In genomic region chr16:87534030-87534653, GRCh38 we compare ENCODE assay signal across 19 cellular contexts. TPM values are rescaled to one million over a fixed set of nuclear protein-coding genes. Genes with fewer than 3 reads are reported as not detected.
DNase-seq lines count a peak whose midpoint lies in the region; ATAC-seq and TF ChIP-seq lines count a peak whose summit lies in the region.
"Had no signal": no experiment of that assay in that cellular context is flagged by ENCODE, and none has a peak within 500 bp of the region (broad histone marks: within the 10 kb centered on the region; RNA-seq: fewer than 3 reads in every experiment).

No MANE protein-coding gene starts in this region.

- peak; percentile 45 for DNase-seq in EH (ENCODE audit: low read depth)
- peak; percentile 24 for DNase-seq in IMR-90
- peak; percentile 39 for DNase-seq in PC-3
- peak; percentile 18 for DNase-seq in iris pigment epithelial cell (ENCODE audit: low read depth)
- no peak for DNase-seq in GM20000 (ENCODE audit: low spot score)
- DNase-seq: Caco-2; CD4-positive, CD25-positive, alpha-beta regulatory T cell; CD8-positive, alpha-beta T cell; DMS153; DND-41; EL; GF-D8; GM23248; H7; HCEC 1CT had no signal

- H4K5ac ChIP-seq in IMR-90 (ENCODE audit: low read depth, low read length): no peak overlapping the region

- dilution Hi-C loops in IMR-90 (cut with HindIII; ENCODE audit: low sequenced_read_pairs, unreplicated experiment): no loop called here

- POLR2A ChIA-PET in IMR-90 (lab: Charles Lee; ENCODE audit: unreplicated experiment): no interaction called here
- POLR2A ChIA-PET in PC-3 (lab: Charles Lee; ENCODE audit: unreplicated experiment): no interaction called here

- CTCF ChIA-PET in IMR-90 (lab: Yijun Ruan, JAX): no interaction called here
- CTCF ChIA-PET in PC-3 (lab: Charles Lee): no interaction called here

- no peak overlapping the region for H2BK15ac ChIP-seq in IMR-90 (ENCODE audit: low read depth, low read length)

- no peak for TF ChIP-seq CTCF in IMR-90 (conservative IDR thresholded peaks at IDR 0.05; ENCODE audit: low read depth, low read length)
- TF ChIP-seq CTCF in PC-3 (conservative IDR thresholded peaks at IDR 0.05; ENCODE audit: low read depth, low read length): no peak
- TF ChIP-seq CTCF in GM20000 (IDR thresholded peaks at IDR 0.05; ENCODE audit: extremely low read depth, missing control alignments): no peak

- no peak overlapping the region for H2BK20ac ChIP-seq in IMR-90 (ENCODE audit: low read depth, low read length)

- no peak overlapping the region for H3K14ac ChIP-seq in IMR-90 (replicated peaks; ENCODE audit: low read depth, low read length)

- no peak overlapping the region for H4K8ac ChIP-seq in IMR-90 (ENCODE audit: low read depth in 2 of 2, low read length in 2 of 2)

- H4K20me1 ChIP-seq in IMR-90 (ENCODE audit: insufficient read depth, low read length): no peaks in the 10 kb centered on the region
- no peaks in the 10 kb centered on the region for H4K20me1 ChIP-seq in PC-3 (ENCODE audit: low read length)
- H4K20me1 ChIP-seq: BLaER1 had no signal

- H3K9me3 ChIP-seq in IMR-90 (ENCODE audit: control insufficient read depth, insufficient read depth, low read length) (peaks cover 24% of the 10 kb centered on the region), PC-3 (ENCODE audit: low read length) (0 out of 2 replicates have a peak, but pooled peaks cover 8% of the 10 kb centered on the region)

- ATAC-seq in IMR-90 (ENCODE audit: low read depth) (peak; percentile 42; the same call in 1 of the 2 replicates), PC-3 (peak; percentile 66), HG03442 (IDR thresholded peaks at IDR 0.05; ENCODE audit: unreplicated experiment) (no peak), HG03139 (IDR thresholded peaks at IDR 0.05; ENCODE audit: unreplicated experiment) (no peak)
- ATAC-seq: CD8-positive, alpha-beta T cell had no signal

- H3K23ac ChIP-seq in IMR-90 (ENCODE audit: low read depth, low read length): no peak overlapping the region

- no peak for TF ChIP-seq POLR2A in IMR-90 (IDR thresholded peaks at IDR 0.05; ENCODE audit: low read depth, low read length)

- no peak overlapping the region for H3K18ac ChIP-seq in IMR-90 (ENCODE audit: low read depth, low read length)

- no peaks in the 10 kb centered on the region for H3K27me3 ChIP-seq in IMR-90 (ENCODE audit: control insufficient read depth, insufficient read depth, low read length)
- 0 out of 2 replicates have a peak, but pooled peaks cover 4% of the 10 kb centered on the region for H3K27me3 ChIP-seq in PC-3 (ENCODE audit: low read length)
- H3K27me3 ChIP-seq: BLaER1 had no signal

- no peaks in the 10 kb centered on the region for H3K79me2 ChIP-seq in PC-3 (ENCODE audit: low read length)

- H4K91ac ChIP-seq in IMR-90 (ENCODE audit: insufficient read depth, low read depth, low read length): no peak overlapping the region

- intact Hi-C loops in IMR-90 (cut with micrococcal nuclease): no loop called here
- intact Hi-C loops in PC-3 (cut with micrococcal nuclease): no loop called here

- H3K4me2 ChIP-seq in IMR-90 (ENCODE audit: low read depth, low read length): no peak overlapping the region
- no peak overlapping the region for H3K4me2 ChIP-seq in PC-3 (ENCODE audit: low read length)
- H3K4me2 ChIP-seq: BLaER1 had no signal

- no peaks in the 10 kb centered on the region for H3F3A ChIP-seq in PC-3 (ENCODE audit: low read length, unreplicated experiment)

- H2AFZ ChIP-seq in IMR-90 (replicated peaks; ENCODE audit: low read length, poor library complexity) (no peak overlapping the region), PC-3 (ENCODE audit: low read length) (no peak overlapping the region)
- H2AFZ ChIP-seq: GM23248 had no signal

- no peaks in the 10 kb centered on the region for H3K9me2 ChIP-seq in PC-3 (replicated peaks; ENCODE audit: low read length)

- in situ Hi-C loops in IMR-90 (cut with MboI; ENCODE audit: low sequenced_read_pairs): no loop called here

- H3K9me1 ChIP-seq in IMR-90 (ENCODE audit: insufficient read depth, low read length): no peaks in the 10 kb centered on the region

- no peak overlapping the region for H3K4me3 ChIP-seq in IMR-90 (ENCODE audit: insufficient read depth, low read depth, low read length)
- H3K4me3 ChIP-seq in PC-3 (ENCODE audit: low read length): no peak overlapping the region
- H3K4me3 ChIP-seq: BLaER1, GM23248 had no signal

- no peak overlapping the region for H3K56ac ChIP-seq in IMR-90 (ENCODE audit: extremely low read depth, insufficient read depth, low read length)

- no peak overlapping the region for H2AK5ac ChIP-seq in IMR-90 (ENCODE audit: low read depth, low read length)

- no peaks in the 10 kb centered on the region for H3K36me3 ChIP-seq in IMR-90 (ENCODE audit: control insufficient read depth, insufficient read depth, low read length)
- no peaks in the 10 kb centered on the region for H3K36me3 ChIP-seq in PC-3 (ENCODE audit: low read depth, low read length)
- H3K36me3 ChIP-seq: BLaER1 had no signal

- no peak overlapping the region for H3K27ac ChIP-seq in IMR-90 (ENCODE audit: insufficient read depth, low read length)
- H3K27ac ChIP-seq in PC-3 (ENCODE audit: low read length): no peak overlapping the region
- H3K27ac ChIP-seq: BLaER1, C4-2B, GM23248 had no signal

- H2BK5ac ChIP-seq in IMR-90 (ENCODE audit: low read depth, low read length, poor library complexity, severe bottlenecking): no peak overlapping the region

- no CpG with 5 or more reads among the region's 5 CpGs for WGBS in IMR-90 (ENCODE audit: extremely low coverage in 2 of 2, insufficient read length in 1 of 2), 2 experiments

- no peak overlapping the region for H3K4ac ChIP-seq in IMR-90 (ENCODE audit: low read depth, low read length)

- BruUV-seq in IMR-90 (replicated peaks; lab: Mats Ljungman, UMichigan) (no TSS peak), PC-3 (replicated peaks; lab: Mats Ljungman, UMichigan) (no TSS peak)

- no peak for TF ChIP-seq RAD21 in IMR-90 (IDR thresholded peaks at IDR 0.05; ENCODE audit: low read length)

- H2AK9ac ChIP-seq in IMR-90 (replicated peaks; ENCODE audit: low read depth, low read length, poor library complexity): no peak overlapping the region

- H3K4me1 ChIP-seq in IMR-90 (ENCODE audit: control insufficient read depth, insufficient read depth, low read length) (peaks cover 4% of the 10 kb centered on the region), PC-3 (ENCODE audit: insufficient read depth, low read length) (no peaks in the 10 kb centered on the region)
- H3K4me1 ChIP-seq: BLaER1 had no signal

- H3K79me1 ChIP-seq in IMR-90 (ENCODE audit: low read depth in 1 of 2, low read length in 2 of 2): no peaks in the 10 kb centered on the region

- H2BK120ac ChIP-seq in IMR-90 (ENCODE audit: low read depth, low read length): no peak overlapping the region

- no peak overlapping the region for H3K9ac ChIP-seq in IMR-90 (ENCODE audit: low read depth, low read length)
- H3K9ac ChIP-seq in PC-3 (ENCODE audit: low read length): no peak overlapping the region
- H3K9ac ChIP-seq: BLaER1, GM23248 had no signal

TF ChIP-seq in IMR-90, 13 proteins besides CTCF, POLR2A, EP300 and RAD21:
- no peak for TF ChIP-seq FOS (IDR thresholded peaks at IDR 0.05; ENCODE audit: low read depth, low read length)
- TF ChIP-seq MAFK (IDR thresholded peaks at IDR 0.05; ENCODE audit: low read depth, low read length): no peak
- no peak for TF ChIP-seq ELK1 (IDR thresholded peaks at IDR 0.05; ENCODE audit: borderline replicate concordance, low read depth, low read length)
- TF ChIP-seq MAZ (IDR thresholded peaks at IDR 0.05; ENCODE audit: borderline replicate concordance, low read depth, low read length): no peak
- TF ChIP-seq RCOR1 (IDR thresholded peaks at IDR 0.05; ENCODE audit: insufficient replicate concordance, low read length): no peak
- TF ChIP-seq BHLHE40 (IDR thresholded peaks at IDR 0.05; ENCODE audit: low read depth, low read length): no peak
- TF ChIP-seq USF2 (IDR thresholded peaks at IDR 0.05; ENCODE audit: low read depth, low read length): no peak
- TF ChIP-seq MXI1 (IDR thresholded peaks at IDR 0.05; ENCODE audit: borderline replicate concordance, low read depth, low read length): no peak
- TF ChIP-seq SMC3 (IDR thresholded peaks at IDR 0.05; ENCODE audit: low read depth, low read length): no peak
- no peak for TF ChIP-seq NFE2L2 (IDR thresholded peaks at IDR 0.05; ENCODE audit: low read depth, low read length)
- no peak for TF ChIP-seq CEBPB (IDR thresholded peaks at IDR 0.05; ENCODE audit: low read depth, low read length)
- no peak for TF ChIP-seq CHD1 (IDR thresholded peaks at IDR 0.05; ENCODE audit: low read depth, low read length)
- no peak for TF ChIP-seq RFX5 (IDR thresholded peaks at IDR 0.05; ENCODE audit: low read depth, low read length)

RNA-seq across cellular contexts. Expression of gene ZCCHC14, which starts 41.3 kb away (rescaled TPM):
- 2.5 and 2.8 TPM in 2 replicates for total RNA-seq in IMR-90 (2012; rRNA removed)
- 5.3 and 7.4 TPM in 2 replicates for polyA plus RNA-seq in IMR-90 (2012; rRNA removed)
- polyA plus RNA-seq in IMR-90 (2012; cell fraction: cytosol; rRNA removed): 3.1 and 5.0 TPM in 2 replicates
- 18.4 and 27.2 TPM in 2 replicates for polyA plus RNA-seq in IMR-90 (2012; cell fraction: nucleus; rRNA removed; ENCODE audit: low replicate concordance)
- 5.3 and 11.5 TPM in 2 replicates for total RNA-seq in PC-3 (2014; rRNA removed)

Comparison
In these comparisons a context has a peak if more than half of its experiments do, and no peak if none do; other contexts are left out.
1. ATAC-seq: peak in IMR-90 (single experiment) and PC-3 (single experiment); none in HG03442 (single experiment) and HG03139 (single experiment).